14 cellular contexts compared by ENCODE assay signal in the genomic region with DNA sequence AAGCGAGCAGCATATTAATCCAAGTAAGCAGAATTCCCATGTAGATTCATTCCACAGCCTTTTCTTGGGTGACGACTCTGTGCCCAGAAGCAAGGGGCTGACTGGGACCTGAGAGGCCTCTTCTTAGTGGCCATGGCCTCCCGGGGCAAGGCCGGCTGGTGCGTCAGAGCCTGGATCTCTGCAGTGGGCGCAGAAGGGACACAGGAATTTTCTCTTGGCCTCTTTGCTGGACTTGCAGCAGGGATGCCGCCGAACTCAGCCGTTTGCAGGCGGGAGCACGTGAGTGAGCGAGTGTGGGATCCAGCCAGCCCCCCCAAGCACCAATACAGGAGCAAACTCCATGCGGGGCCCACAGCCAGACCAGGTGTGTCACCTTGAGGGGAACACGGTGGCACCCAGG.
DNase-seq lines count a peak whose midpoint lies in the region; ATAC-seq lines count a peak whose summit lies in the region.
"Had no signal": no experiment of that assay in that cellular context is flagged by ENCODE, and none has a peak within 500 bp of the region (broad histone marks: within the 10 kb centered on the region; RNA-seq: fewer than 3 reads in every experiment).

No MANE protein-coding gene starts in this region.

- DNase-seq in DMS53 (lab: John Stamatoyannopoulos, UW) (peak; percentile 57), DMS53 treated with DMSO at 0.1 percent for 48 hours (lab: John Stamatoyannopoulos, UW; ENCODE audit: unreplicated experiment) (no peak), cerebellar cortex (ENCODE audit: low spot score) (peak; percentile 28), midbrain (lab: John Stamatoyannopoulos, UW) (no peak), CD1c-positive myeloid dendritic cell (ENCODE audit: extremely low spot score) (no peak)
- no peak for DNase-seq in naive thymus-derived CD4-positive, alpha-beta T cell
- DNase-seq: Calu3, NCI-H187 treated with DMSO at 0.1 percent for 48 hours, NCI-H82 had no signal

- H3K4me1 Mint-ChIP-seq in naive thymus-derived CD4-positive, alpha-beta T cell = peaks cover 24 to 80% (median 64%) of the 10 kb centered on the region in 7 donors
- H3K4me1 Mint-ChIP-seq: CD14-positive monocyte had no signal

- peaks cover 0 to 15% (median 3%) of the 10 kb centered on the region in 11 donors for H3K9me3 Mint-ChIP-seq in naive thymus-derived CD4-positive, alpha-beta T cell

- no peaks in the 10 kb centered on the region for H3K4me1 ChIP-seq in naive thymus-derived CD4-positive, alpha-beta T cell (ENCODE audit: control insufficient read depth in 2 of 2, insufficient read depth in 2 of 2, low read length in 2 of 2)

- H3K9me3 ChIP-seq in KOPT-K1 (ENCODE audit: insufficient read depth, low read length, poor library complexity, severe bottlenecking) = no peaks in the 10 kb centered on the region
- H3K9me3 ChIP-seq in naive thymus-derived CD4-positive, alpha-beta T cell (ENCODE audit: control insufficient read depth in 2 of 3, low read length in 3 of 3) = no peaks in the 10 kb centered on the region

- ATAC-seq in naive thymus-derived CD4-positive, alpha-beta T cell = no peak
- no peak for ATAC-seq in HG03342 (IDR thresholded peaks at IDR 0.05; ENCODE audit: unreplicated experiment)
- ATAC-seq: Right ventricle myocardium inferior had no signal

- H3K4me3 ChIP-seq in naive thymus-derived CD4-positive, alpha-beta T cell (ENCODE audit: low read length) = no peak overlapping the region

- H3K27ac ChIP-seq in KOPT-K1 (ENCODE audit: low read depth, low read length, poor library complexity, severe bottlenecking) = peak overlapping the region; percentile 20
- no peak overlapping the region for H3K27ac ChIP-seq in naive thymus-derived CD4-positive, alpha-beta T cell (ENCODE audit: low read depth, low read length)
- H3K27ac ChIP-seq: 22Rv1 had no signal

- no peaks in the 10 kb centered on the region for H3K27me3 ChIP-seq in naive thymus-derived CD4-positive, alpha-beta T cell (ENCODE audit: control insufficient read depth in 2 of 2, insufficient read depth in 2 of 2, low read length in 2 of 2)

- peak overlapping the region in 6 of 9 donors; percentile 33 to 82 (median 64) for H3K27ac Mint-ChIP-seq in naive thymus-derived CD4-positive, alpha-beta T cell
- H3K27ac Mint-ChIP-seq: CD14-positive monocyte had no signal

- intact Hi-C loops in naive thymus-derived CD4-positive, alpha-beta T cell (cut with micrococcal nuclease) = no loop called here

- POLR2A ChIA-PET in naive thymus-derived CD4-positive, alpha-beta T cell (lab: Charles Lee) = no interaction called here

- CTCF ChIA-PET in naive thymus-derived CD4-positive, alpha-beta T cell (lab: Charles Lee) = interaction anchor here (0.6 to 1.7 kb wide), 2 partner anchors 43 to 121 kb away, joined by 3 to 5 read pairs; no protein-coding TSS in a partner anchor

- no peaks in the 10 kb centered on the region for H3K27me3 Mint-ChIP-seq in naive thymus-derived CD4-positive, alpha-beta T cell

- H3K36me3 Mint-ChIP-seq in naive thymus-derived CD4-positive, alpha-beta T cell = peaks cover 3 to 32% (median 8%) of the 10 kb centered on the region in 5 donors
- H3K36me3 Mint-ChIP-seq: CD14-positive monocyte had no signal

- no peaks in the 10 kb centered on the region for H3K36me3 ChIP-seq in KOPT-K1 (ENCODE audit: insufficient read depth, low read length)
- H3K36me3 ChIP-seq in naive thymus-derived CD4-positive, alpha-beta T cell (ENCODE audit: control insufficient read depth in 2 of 3, insufficient read depth in 3 of 3, low read length in 3 of 3) = no peaks in the 10 kb centered on the region

- peak overlapping the region in 1 of 10 donors; percentile 45 for H3K4me3 Mint-ChIP-seq in naive thymus-derived CD4-positive, alpha-beta T cell
- H3K4me3 Mint-ChIP-seq: CD14-positive monocyte had no signal

Comparison
In these comparisons a context has a peak if more than half of its experiments do, and no peak if none do; other contexts are left out.
1. DNase-seq: peak in DMS53 (single experiment) and cerebellar cortex (single experiment); none in DMS53 treated with DMSO at 0.1 percent for 48 hours (single experiment), naive thymus-derived CD4-positive, alpha-beta T cell (0 of 9), midbrain (single experiment) and CD1c-positive myeloid dendritic cell (single experiment).